In the genomic region with DNA sequence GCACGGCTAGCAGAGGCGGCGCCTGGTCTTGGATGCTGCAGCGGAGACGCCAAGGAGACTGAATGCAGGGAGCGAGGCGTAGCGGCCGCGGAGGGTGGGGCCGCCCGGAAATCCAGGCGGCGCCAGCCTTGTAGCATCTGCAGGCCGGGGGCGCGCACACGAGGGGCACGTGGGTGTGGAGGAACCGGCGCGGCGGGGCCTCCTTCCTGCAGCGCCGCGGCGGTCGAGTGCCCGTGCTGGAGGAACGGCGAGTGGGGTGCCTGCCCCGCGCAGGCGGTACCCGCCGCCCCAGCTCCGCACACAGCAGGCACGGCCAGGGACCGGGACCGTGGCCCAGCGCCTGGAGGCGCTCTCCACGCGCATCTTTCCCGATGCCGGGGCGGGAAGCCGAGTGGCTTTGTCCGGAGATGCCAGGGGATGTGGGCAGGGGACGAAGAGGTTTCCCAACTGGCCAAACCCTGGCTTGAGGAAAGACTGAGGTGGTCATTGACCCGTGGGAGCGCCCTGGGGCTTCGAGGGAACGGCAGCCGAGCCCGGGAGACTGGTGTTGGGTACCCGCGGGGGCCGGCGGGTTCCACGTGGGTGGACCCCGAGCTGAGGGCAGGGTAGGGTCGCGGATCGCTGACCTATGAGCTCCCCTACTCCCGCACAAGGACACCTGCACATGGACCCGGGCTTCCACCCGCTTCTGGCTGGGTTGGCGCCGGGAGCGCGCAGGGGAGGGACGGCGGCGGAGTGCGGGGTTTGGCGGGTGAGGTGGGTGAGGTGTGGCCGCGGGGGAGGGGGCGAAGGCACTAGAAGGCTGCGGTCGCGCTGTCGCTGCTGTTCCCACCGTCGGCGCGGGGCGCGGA, we compare ENCODE assay signal across 8 cellular contexts.
DNase-seq lines count a peak whose midpoint lies in the region; ATAC-seq, FAIRE-seq and TF ChIP-seq lines count a peak whose summit lies in the region.

No MANE protein-coding gene starts in this region.

- peak overlapping the region; percentile 95 for H3K4me2 ChIP-seq in GM12878 (ENCODE audit: control insufficient read depth, insufficient read depth)

- TF ChIP-seq POLR2A in GM12878 (IDR thresholded peaks at IDR 0.05; ENCODE audit: low read depth, low read length): peak; percentile 24; the same call in 1 of the 2 replicates

- H3K27me3 ChIP-seq in GM12878 (replicated peaks in 1 of 2; ENCODE audit: control insufficient read depth in 2 of 2, insufficient read depth in 2 of 2, low read length in 1 of 2): peaks cover 16 to 18% of the 10 kb centered on the region in 2 experiments

- peaks cover 43% of the 10 kb centered on the region for H3K4me1 Mint-ChIP-seq in memory B cell

- no peaks in the 10 kb centered on the region for H3K36me3 ChIP-seq in GM12878 (ENCODE audit: control insufficient read depth in 2 of 2, insufficient read depth in 2 of 2, low read length in 1 of 2)

- WGBS in GM12878 (ENCODE audit: insufficient coverage, insufficient replicate concordance, low lambda C conversion rate, missing lambda C conversion rate): 3% methylated on average over 58 of the region's 90 CpGs

- FAIRE-seq in GM12878 (lab: Jason Lieb, UNC) (no peak), RCC 7860 (lab: Jason Lieb, UNC) (no peak)

- DNase-seq in ELF-1 (ENCODE audit: low read depth, low spot score) (peak; percentile 47), NCI-H510A treated with DMSO at 0.1 percent for 48 hours (lab: John Stamatoyannopoulos, UW) (peak; percentile 29), GM12878 (ENCODE audit: low read depth, low spot score) (no peak), memory B cell (ENCODE audit: low spot score in 2 of 2) (peak; percentile 32 to 40), RCC 7860 (ENCODE audit: low spot score) (no peak)

- no TSS peak for BruUV-seq in GM12878 (replicated peaks; lab: Mats Ljungman, UMichigan)

- H3K9ac ChIP-seq in GM12878 (ENCODE audit: control insufficient read depth, insufficient read depth, low read length): no peak overlapping the region

- peaks cover 4% of the 10 kb centered on the region; the same call in 2 of the 3 replicates for H3K9me3 ChIP-seq in GM12878 (replicated peaks; ENCODE audit: control insufficient read depth, insufficient read depth, low read length)

- 0 out of 2 replicates have a peak, but pooled peaks have one; percentile 4 for TF ChIP-seq CTCF in 22Rv1 (IDR thresholded peaks at IDR 0.05)
- peak in 1 of 3 experiments; percentile 22; a peak in 2 of 6 replicates for TF ChIP-seq CTCF in GM12878 (IDR thresholded peaks at IDR 0.05 in 2 of 3, conservative IDR thresholded peaks at IDR 0.05 in 1 of 3; ENCODE audit: control insufficient read depth in 2 of 3, extremely low read depth in 1 of 3, insufficient read depth in 1 of 3, low read depth in 3 of 3, low read length in 3 of 3)

- peak overlapping the region; percentile 46 for H2AFZ ChIP-seq in GM12878 (ENCODE audit: control insufficient read depth, low read depth, low read length)

- no peak for TF ChIP-seq RAD21 in GM12878 (IDR thresholded peaks at IDR 0.05; ENCODE audit: insufficient read depth, low read depth, low read length)

- peak; percentile 45 for ATAC-seq in GM12878
- ATAC-seq in memory B cell (ENCODE audit: low read depth): peak; percentile 56
- no peak for ATAC-seq in GM19467 (IDR thresholded peaks at IDR 0.05; ENCODE audit: unreplicated experiment)
- ATAC-seq in GM21367 (IDR thresholded peaks at IDR 0.05; ENCODE audit: unreplicated experiment): no peak

- H4K20me1 ChIP-seq in GM12878 (ENCODE audit: control insufficient read depth, insufficient read depth): no peaks in the 10 kb centered on the region

- H3K4me3 ChIP-seq in GM12878: peak overlapping the region; percentile 83

- CTCF ChIA-PET in GM12878 (lab: Yijun Ruan, JAX): interaction anchor here (0.6 to 6.4 kb wide), 29 partner anchors 9 to 1137 kb away, joined by 3 to 47 read pairs (median 4); no protein-coding TSS in a partner anchor

- peaks cover 36% of the 10 kb centered on the region for H3K27me3 Mint-ChIP-seq in memory B cell

- H3K36me3 Mint-ChIP-seq in memory B cell: peaks cover 4% of the 10 kb centered on the region

- POLR2A ChIA-PET in GM12878 (lab: Charles Lee): interaction anchor here (1.3 to 2.5 kb wide), 2 partner anchors 50 to 118 kb away, joined by 3 to 9 read pairs; no protein-coding TSS in a partner anchor

- H3K27ac ChIP-seq in 22Rv1: no peak overlapping the region
- no peak overlapping the region for H3K27ac ChIP-seq in GM12878 (ENCODE audit: control insufficient read depth, insufficient read depth)

- H3K9me3 Mint-ChIP-seq in memory B cell: peaks cover 8% of the 10 kb centered on the region

- SMC1A ChIA-PET in GM12878 (lab: Charles Lee; ENCODE audit: uncharacterized antibody, unreplicated experiment): interaction anchor here (0.6 to 3.7 kb wide), 20 partner anchors 8 to 478 kb away, joined by 3 to 20 read pairs (median 4); no protein-coding TSS in a partner anchor

- TF ChIP-seq EP300 in GM12878 (IDR thresholded peaks at IDR 0.05; ENCODE audit: borderline replicate concordance in 1 of 2, control insufficient read depth in 1 of 2, low read depth in 2 of 2, low read length in 2 of 2): no peak

- peak overlapping the region; percentile 85 for H3K4me3 Mint-ChIP-seq in memory B cell

- peaks cover 13% of the 10 kb centered on the region for H3K79me2 ChIP-seq in GM12878 (ENCODE audit: control insufficient read depth, insufficient read depth, low read length)

- intact Hi-C loops in GM12878 (cut with micrococcal nuclease; ENCODE audit: unreplicated experiment): loop anchor here (5.0 to 10.0 kb wide), 2 partner anchors 103 to 231 kb away; no protein-coding TSS in a partner anchor

- in situ Hi-C loops in GM12878 (cut with MboI): loop anchor here (10.0 kb wide), 1 partner anchor 199 kb away; no protein-coding TSS in a partner anchor

- RAD21 ChIA-PET in GM12878 (lab: Charles Lee; ENCODE audit: unreplicated experiment): interaction anchor here (0.6 to 4.9 kb wide), 17 partner anchors 13 to 240 kb away, joined by 3 to 25 read pairs (median 5); no protein-coding TSS in a partner anchor

- H3K27ac Mint-ChIP-seq in memory B cell: peak overlapping the region; percentile 7

- peaks cover 15% of the 10 kb centered on the region for H3K4me1 ChIP-seq in GM12878 (ENCODE audit: control insufficient read depth, insufficient read depth, low read length)

TF ChIP-seq in GM12878, 131 proteins besides CTCF, POLR2A, EP300 and RAD21 (continues in another document):
- TF ChIP-seq IKZF1 (conservative IDR thresholded peaks at IDR 0.05) (peak; percentile 59), MXI1 (IDR thresholded peaks at IDR 0.05; ENCODE audit: low read depth, low read length) (peak; percentile 39; the same call in 1 of the 2 replicates), NFXL1 (IDR thresholded peaks at IDR 0.05; ENCODE audit: borderline replicate concordance) (no peak), HDAC6 (IDR thresholded peaks at IDR 0.05; ENCODE audit: unreplicated experiment) (peak; percentile 26), KLF5 (IDR thresholded peaks at IDR 0.05; ENCODE audit: partially characterized antibody) (no peak), DPF2 (IDR thresholded peaks at IDR 0.05) (0 out of 2 replicates have a peak, but pooled peaks have one; percentile 32), MAX (IDR thresholded peaks at IDR 0.05; ENCODE audit: low read depth, low read length) (peak; percentile 30; the same call in 1 of the 2 replicates), GATAD2B (conservative IDR thresholded peaks at IDR 0.05; ENCODE audit: low read depth) (peak; percentile 69; the same call in 1 of the 2 replicates), BACH1 (IDR thresholded peaks at IDR 0.05; ENCODE audit: borderline replicate concordance) (peak; percentile 54; the same call in 1 of the 2 replicates), BHLHE40 (IDR thresholded peaks at IDR 0.05; ENCODE audit: borderline replicate concordance in 1 of 2, low read depth in 2 of 2, low read length in 1 of 2) (peak; percentile 62 to 88; a peak in 3 of 4 replicates)
- TF ChIP-seq, protein P1, sequence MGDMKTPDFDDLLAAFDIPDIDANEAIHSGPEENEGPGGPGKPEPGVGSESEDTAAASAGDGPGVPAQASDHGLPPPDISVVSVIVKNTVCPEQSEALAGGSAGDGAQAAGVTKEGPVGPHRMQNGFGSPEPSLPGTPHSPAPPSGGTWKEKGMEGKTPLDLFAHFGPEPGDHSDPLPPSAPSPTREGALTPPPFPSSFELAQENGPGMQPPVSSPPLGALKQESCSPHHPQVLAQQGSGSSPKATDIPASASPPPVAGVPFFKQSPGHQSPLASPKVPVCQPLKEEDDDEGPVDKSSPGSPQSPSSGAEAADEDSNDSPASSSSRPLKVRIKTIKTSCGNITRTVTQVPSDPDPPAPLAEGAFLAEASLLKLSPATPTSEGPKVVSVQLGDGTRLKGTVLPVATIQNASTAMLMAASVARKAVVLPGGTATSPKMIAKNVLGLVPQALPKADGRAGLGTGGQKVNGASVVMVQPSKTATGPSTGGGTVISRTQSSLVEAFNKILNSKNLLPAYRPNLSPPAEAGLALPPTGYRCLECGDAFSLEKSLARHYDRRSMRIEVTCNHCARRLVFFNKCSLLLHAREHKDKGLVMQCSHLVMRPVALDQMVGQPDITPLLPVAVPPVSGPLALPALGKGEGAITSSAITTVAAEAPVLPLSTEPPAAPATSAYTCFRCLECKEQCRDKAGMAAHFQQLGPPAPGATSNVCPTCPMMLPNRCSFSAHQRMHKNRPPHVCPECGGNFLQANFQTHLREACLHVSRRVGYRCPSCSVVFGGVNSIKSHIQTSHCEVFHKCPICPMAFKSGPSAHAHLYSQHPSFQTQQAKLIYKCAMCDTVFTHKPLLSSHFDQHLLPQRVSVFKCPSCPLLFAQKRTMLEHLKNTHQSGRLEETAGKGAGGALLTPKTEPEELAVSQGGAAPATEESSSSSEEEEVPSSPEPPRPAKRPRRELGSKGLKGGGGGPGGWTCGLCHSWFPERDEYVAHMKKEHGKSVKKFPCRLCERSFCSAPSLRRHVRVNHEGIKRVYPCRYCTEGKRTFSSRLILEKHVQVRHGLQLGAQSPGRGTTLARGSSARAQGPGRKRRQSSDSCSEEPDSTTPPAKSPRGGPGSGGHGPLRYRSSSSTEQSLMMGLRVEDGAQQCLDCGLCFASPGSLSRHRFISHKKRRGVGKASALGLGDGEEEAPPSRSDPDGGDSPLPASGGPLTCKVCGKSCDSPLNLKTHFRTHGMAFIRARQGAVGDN (IDR thresholded peaks at IDR 0.05): 0 out of 2 replicates have a peak, but pooled peaks have one; percentile 31

Comparison
In these comparisons a context has a peak if more than half of its experiments do, and no peak if none do; other contexts are left out.
1. DNase-seq: peak in ELF-1 (single experiment), NCI-H510A treated with DMSO at 0.1 percent for 48 hours (single experiment) and memory B cell (2 of 2); none in GM12878 (single experiment) and RCC 7860 (single experiment).
2. ATAC-seq: peak in GM12878 (single experiment) and memory B cell (single experiment); none in GM19467 (single experiment) and GM21367 (single experiment).